In the genomic region with DNA sequence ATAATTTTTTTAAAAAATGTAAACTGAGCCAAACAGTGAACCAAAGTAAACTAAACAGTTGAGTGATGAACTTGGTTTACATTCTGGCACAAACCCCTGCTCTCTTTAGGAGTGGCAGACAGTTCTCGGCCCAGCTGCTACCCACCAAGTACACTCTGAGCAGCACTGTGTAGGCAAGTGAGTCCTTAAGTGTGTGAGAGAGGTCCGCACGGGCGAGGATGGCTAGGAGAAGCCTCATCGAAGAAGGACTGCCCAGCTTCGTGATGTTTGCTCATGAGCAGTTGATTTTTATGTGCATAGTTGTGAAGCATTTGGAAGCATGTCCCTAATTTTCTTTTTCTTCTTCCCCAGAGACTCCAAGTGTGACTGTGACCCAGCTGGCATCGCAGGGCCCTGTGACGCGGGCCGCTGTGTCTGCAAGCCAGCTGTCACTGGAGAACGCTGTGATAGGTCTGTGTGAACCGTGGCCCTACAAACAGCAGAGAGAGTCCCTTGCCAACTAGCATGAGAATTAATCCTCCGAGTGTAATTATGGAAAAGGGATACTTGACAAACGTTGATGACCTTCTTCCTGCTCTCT, we compare ENCODE assay signal across 9 cellular contexts. TPM values are rescaled to one million over a fixed set of nuclear protein-coding genes. Genes with fewer than 3 reads are reported as not detected.
DNase-seq lines count a peak whose midpoint lies in the region; ATAC-seq and TF ChIP-seq lines count a peak whose summit lies in the region.
"Had no signal": no experiment of that assay in that cellular context is flagged by ENCODE, and none has a peak within 500 bp of the region (broad histone marks: within the 10 kb centered on the region; RNA-seq: fewer than 3 reads in every experiment).

No MANE protein-coding gene starts in this region.

- H3K27ac ChIP-seq in KOPT-K1 (ENCODE audit: low read depth, low read length, poor library complexity, severe bottlenecking), result peak overlapping the region; percentile 41
- peak overlapping the region; percentile 92 for H3K27ac ChIP-seq in stomach smooth muscle (ENCODE audit: low read length)

- H3K36me3 ChIP-seq in KOPT-K1 (ENCODE audit: insufficient read depth, low read length), result no peaks in the 10 kb centered on the region
- H3K36me3 ChIP-seq in stomach smooth muscle (ENCODE audit: control insufficient read depth in 2 of 2, insufficient read depth in 2 of 2, low read length in 2 of 2), result no peaks in the 10 kb centered on the region

- H3K27me3 ChIP-seq in stomach smooth muscle (ENCODE audit: control insufficient read depth in 1 of 2, insufficient read depth in 2 of 2, low read length in 2 of 2), result no peaks in the 10 kb centered on the region

- intact Hi-C loops in left cardiac atrium (cut with DNase I), result no loop called here

- peak; percentile 90 to 97 for ATAC-seq in left cardiac atrium
- ATAC-seq in SK-N-SH treated with all-trans-retinoic acid at 6 μM for 48 hours, result no peak

- no peak for TF ChIP-seq CTCF in GM10266 (IDR thresholded peaks at IDR 0.05; ENCODE audit: control insufficient read depth, insufficient read depth, low read depth, missing control alignments)

- peaks cover 30% of the 10 kb centered on the region for H3K4me1 ChIP-seq in stomach smooth muscle (ENCODE audit: control insufficient read depth, insufficient read depth, low read length)

- DNase-seq in NCI-H524 treated with DMSO at 0.1 percent for 48 hours (lab: John Stamatoyannopoulos, UW) (peak; percentile 90), left cardiac atrium (peak; percentile 75), cerebellar nuclear complex (lab: John Stamatoyannopoulos, UW) (no peak), GM10266 (ENCODE audit: extremely low spot score) (no peak), NCI-H526 treated with DMSO at 0.1 percent for 48 hours (lab: John Stamatoyannopoulos, UW) (no peak)
- DNase-seq: natural killer cell had no signal

- H3K4me3 ChIP-seq in stomach smooth muscle (ENCODE audit: low read length in 2 of 2), result no peak overlapping the region

- H3K9me3 ChIP-seq in KOPT-K1 (ENCODE audit: insufficient read depth, low read length, poor library complexity, severe bottlenecking), result no peaks in the 10 kb centered on the region
- H3K9me3 ChIP-seq in stomach smooth muscle (ENCODE audit: control insufficient read depth in 2 of 2, low read length in 2 of 2), result no peaks in the 10 kb centered on the region

- peak overlapping the region; percentile 26 to 62 for H3K9ac ChIP-seq in stomach smooth muscle (ENCODE audit: low read length in 2 of 2)

TF ChIP-seq in SK-N-SH treated with all-trans-retinoic acid at 6 μM for 48 hours, 23 proteins besides CTCF, POLR2A, EP300 and RAD21:
- TF ChIP-seq ISL1 (CRISPR knock-in tag; IDR thresholded peaks at IDR 0.05) (no peak), TOX (CRISPR knock-in tag; IDR thresholded peaks at IDR 0.05; ENCODE audit: borderline replicate concordance) (no peak)

RNA-seq across cellular contexts. Expression of gene LAMC2, which starts 32.1 kb away (rescaled TPM):
- total RNA-seq in left cardiac atrium, result 1 to 10 TPM; 2.1 to 6.0 TPM
- total RNA-seq: natural killer cell had no signal

Comparison
In these comparisons a context has a peak if more than half of its experiments do, and no peak if none do; other contexts are left out.
1. DNase-seq: peak in NCI-H524 treated with DMSO at 0.1 percent for 48 hours (single experiment) and left cardiac atrium (single experiment); none in cerebellar nuclear complex (0 of 2), GM10266 (single experiment) and NCI-H526 treated with DMSO at 0.1 percent for 48 hours (single experiment).